ENCODE assay signal across 8 cellular contexts in the genomic region with DNA sequence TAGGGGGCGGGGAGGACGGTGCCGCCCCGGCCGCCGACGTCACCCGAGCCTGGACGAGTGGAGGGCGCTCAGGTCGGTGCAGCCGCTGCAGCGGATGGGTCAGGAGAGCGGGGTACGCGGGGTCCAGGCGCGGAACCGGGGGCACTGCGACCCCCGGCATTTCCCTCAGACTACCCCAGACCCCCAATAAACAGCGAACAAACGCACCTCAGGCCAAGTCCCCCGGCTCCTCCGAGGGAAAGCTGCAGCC.
DNase-seq lines count a peak whose midpoint lies in the region; ATAC-seq and TF ChIP-seq lines count a peak whose summit lies in the region.

No MANE protein-coding gene starts in this region.

- H3K4me3 ChIP-seq in Loucy (ENCODE audit: low read length, poor library complexity, severe bottlenecking) (peak overlapping the region; percentile 77), vagina (peak overlapping the region; percentile 71 to 88)

- peak overlapping the region; percentile 79 for H3K9ac ChIP-seq in Loucy (ENCODE audit: low read depth, low read length, poor library complexity, severe bottlenecking)

- TF ChIP-seq CTCF in Loucy (conservative IDR thresholded peaks at IDR 0.05; ENCODE audit: low read length) (no peak), vagina (IDR thresholded peaks at IDR 0.05) (no peak)

- H4K20me1 ChIP-seq in Loucy (ENCODE audit: insufficient read depth, low read length, poor library complexity, severe bottlenecking), result peaks cover 19% of the 10 kb centered on the region

- peak overlapping the region; percentile 67 for H3K4me2 ChIP-seq in Loucy (ENCODE audit: low read depth, low read length, poor library complexity, severe bottlenecking)

- H3K27me3 ChIP-seq in Loucy (ENCODE audit: insufficient read depth, low read length, poor library complexity, severe bottlenecking), result no peaks in the 10 kb centered on the region
- H3K27me3 ChIP-seq in vagina, result no peaks in the 10 kb centered on the region

- H3K4me1 ChIP-seq in Loucy (ENCODE audit: insufficient read depth, low read length, poor library complexity, severe bottlenecking) (peaks cover 30% of the 10 kb centered on the region), vagina (peaks cover 26% of the 10 kb centered on the region)

- ATAC-seq in GM21360 (IDR thresholded peaks at IDR 0.05; ENCODE audit: unreplicated experiment) (no peak), GM21737 (IDR thresholded peaks at IDR 0.05; ENCODE audit: unreplicated experiment) (no peak)

- H3K9me2 ChIP-seq in Loucy (replicated peaks; ENCODE audit: low read depth, low read length), result no peaks in the 10 kb centered on the region

- H3F3A ChIP-seq in Loucy (ENCODE audit: low read depth), result no peaks in the 10 kb centered on the region

- DNase-seq in NCI-H2227 (lab: John Stamatoyannopoulos, UW; ENCODE audit: unreplicated experiment), result peak; percentile 16
- DNase-seq in NCI-H2227 treated with DMSO at 0.1 percent for 48 hours (lab: John Stamatoyannopoulos, UW), result no peak
- peak; percentile 10 for DNase-seq in midbrain (lab: John Stamatoyannopoulos, UW)
- DNase-seq in vagina (ENCODE audit: extremely low spot score in 2 of 2), result no peak

- H3K79me2 ChIP-seq in Loucy (ENCODE audit: insufficient read depth, low read length), result peaks cover 82% of the 10 kb centered on the region; the same call in 1 of the 2 replicates

- intact Hi-C loops in vagina (cut with DNase I), result no loop called here

- H3K36me3 ChIP-seq in Loucy (ENCODE audit: insufficient read depth, low read length), result no peaks in the 10 kb centered on the region; the same call in 1 of the 2 replicates
- H3K36me3 ChIP-seq in vagina, result no peaks in the 10 kb centered on the region

- H3K27ac ChIP-seq in cingulate gyrus (ENCODE audit: low read depth, low read length) (peak overlapping the region; percentile 85), vagina (peak overlapping the region; percentile 84)

- no peaks in the 10 kb centered on the region for H3K9me3 ChIP-seq in Loucy (ENCODE audit: insufficient read depth, low read depth, low read length)
- no peaks in the 10 kb centered on the region for H3K9me3 ChIP-seq in vagina

- no peak for TF ChIP-seq POLR2A in vagina (IDR thresholded peaks at IDR 0.05)

- H2AFZ ChIP-seq in Loucy (ENCODE audit: low read length), result no peak overlapping the region

Comparison
In these comparisons a context has a peak if more than half of its experiments do, and no peak if none do; other contexts are left out.
1. DNase-seq: peak in NCI-H2227 (single experiment) and midbrain (single experiment); none in NCI-H2227 treated with DMSO at 0.1 percent for 48 hours (single experiment) and vagina (0 of 2).